Comparison of ENCODE assay signal across 8 cellular contexts in the genomic region with DNA sequence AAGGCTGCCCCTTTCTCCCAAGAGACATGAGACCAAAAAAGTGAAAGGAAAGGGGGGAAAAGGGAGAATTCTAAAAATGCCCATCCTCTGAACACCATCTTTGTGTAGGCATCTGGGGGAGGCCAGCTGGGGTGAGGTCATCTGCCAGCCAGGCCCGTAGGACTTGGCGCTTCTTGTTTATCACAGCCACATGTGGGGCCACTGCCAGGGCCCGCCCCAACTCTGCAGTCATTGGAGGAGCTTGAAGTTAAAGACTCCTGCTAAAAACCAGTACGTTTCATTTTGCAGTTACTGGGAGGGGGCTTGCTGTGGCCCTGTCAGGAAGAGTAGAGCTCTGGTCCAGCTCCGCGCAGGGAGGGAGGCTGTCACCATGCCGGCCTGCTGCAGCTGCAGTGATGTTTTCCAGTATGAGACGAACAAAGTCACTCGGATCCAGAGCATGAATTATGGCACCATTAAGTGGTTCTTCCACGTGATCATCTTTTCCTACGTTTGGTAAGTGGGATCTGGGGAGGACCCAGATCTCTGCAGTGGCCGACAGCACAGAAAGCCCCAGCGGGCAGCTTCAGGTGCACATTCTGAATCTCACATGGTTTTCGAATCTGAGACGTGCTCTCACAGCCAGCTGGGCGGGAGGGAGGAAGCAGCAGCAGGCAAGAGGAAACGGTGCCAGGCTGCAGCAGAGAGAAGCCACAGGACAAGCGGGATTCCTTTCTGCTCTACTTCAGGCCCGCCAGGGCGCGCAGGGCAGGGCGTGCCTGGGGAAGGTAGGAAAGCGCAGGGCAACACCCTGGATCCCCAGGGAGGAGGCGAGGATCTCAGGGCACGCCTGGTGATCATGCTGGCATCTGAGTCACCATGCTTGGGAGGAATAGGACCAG. TPM values are rescaled to one million over a fixed set of nuclear protein-coding genes. Genes with fewer than 3 reads are reported as not detected.
DNase-seq lines count a peak whose midpoint lies in the region; ATAC-seq and TF ChIP-seq lines count a peak whose summit lies in the region.

Gene P2RX7, plus strand, starts transcription at position 276 of the 881 bp plus-strand sequence. Its CDS starts 95 bp downstream, at position 371.

- intact Hi-C loops in Right ventricle myocardium superior (cut with DNase I) = no loop called here

- H3K4me2 ChIP-seq in KMS-11 = peak within 1 kb of the TSS; percentile 82

- peaks cover 60% of the 10 kb centered on the region for H3K4me1 ChIP-seq in KMS-11 (ENCODE audit: low read depth, poor library complexity, severe bottlenecking)
- peaks cover 17% of the 10 kb centered on the region for H3K4me1 ChIP-seq in adipocyte (ENCODE audit: control insufficient read depth, insufficient read depth, low read length)

- H3K27ac ChIP-seq in KMS-11 = peak within 1 kb of the TSS; percentile 74

- peak; percentile 80 for ATAC-seq in Right ventricle myocardium superior (ENCODE audit: poor library complexity)
- ATAC-seq in omental fat pad (ENCODE audit: low FRiP score) = peak; percentile 84
- ATAC-seq in HG02642 (IDR thresholded peaks at IDR 0.05; ENCODE audit: poor library complexity, unreplicated experiment) = no peak

- peak within 1 kb of the TSS; percentile 49 for H2AFZ ChIP-seq in KMS-11 (ENCODE audit: low read depth)

- no peak within 1 kb of the TSS for H3K4me3 ChIP-seq in KMS-11 (IDR thresholded peaks at IDR 0.05; ENCODE audit: insufficient read depth, low read depth, low read length)
- H3K4me3 ChIP-seq in adipocyte (ENCODE audit: low read length) = peak within 1 kb of the TSS; percentile 80

- H3K9ac ChIP-seq in KMS-11 (peak within 1 kb of the TSS; percentile 53; the same call in 1 of the 2 replicates), adipocyte (ENCODE audit: low read length) (peak within 1 kb of the TSS; percentile 59)

- no peaks in the 10 kb centered on the region for H3K36me3 ChIP-seq in KMS-11 (ENCODE audit: insufficient read depth)
- H3K36me3 ChIP-seq in adipocyte (ENCODE audit: control insufficient read depth, insufficient read depth, low read length, severe bottlenecking) = no peaks in the 10 kb centered on the region

- H3K9me3 ChIP-seq in adipocyte (ENCODE audit: control insufficient read depth, low read length) = no peaks in the 10 kb centered on the region

- DNase-seq in GM10248 (ENCODE audit: extremely low spot score) (peak; percentile 65), SHP77 (lab: John Stamatoyannopoulos, UW) (peak; percentile 74 to 76), adipocyte (ENCODE audit: low read depth) (peak; percentile 57), Right ventricle myocardium superior (peak; percentile 91), omental fat pad (ENCODE audit: low spot score) (peak; percentile 31), RKO (ENCODE audit: low spot score) (no peak)

- CTCF ChIA-PET in GM10248 (lab: Yijun Ruan, JAX) = interaction anchor here (0.9 to 1.4 kb wide), 6 partner anchors 10 to 37 kb away, joined by 3 to 5 read pairs (median 4); no protein-coding TSS in a partner anchor

- H3K79me2 ChIP-seq in KMS-11 (ENCODE audit: insufficient read depth, low read depth) = peaks cover 27% of the 10 kb centered on the region

- TF ChIP-seq CTCF in GM10248 (IDR thresholded peaks at IDR 0.05; ENCODE audit: control extremely low read depth, extremely low read depth, low read depth, missing control alignments) (no peak), KMS-11 (conservative IDR thresholded peaks at IDR 0.05; ENCODE audit: low read depth, low read length) (no peak), omental fat pad (IDR thresholded peaks at IDR 0.05) (no peak)

- POLR2A ChIA-PET in GM10248 (lab: Yijun Ruan, JAX) = no interaction called here

- no peaks in the 10 kb centered on the region for H4K20me1 ChIP-seq in KMS-11 (ENCODE audit: insufficient read depth)

- H3K27me3 ChIP-seq in KMS-11 (ENCODE audit: insufficient read depth, low read depth) (no peaks in the 10 kb centered on the region), adipocyte (replicated peaks; ENCODE audit: control insufficient read depth, insufficient read depth, low read length) (peaks cover 8% of the 10 kb centered on the region)

RNA-seq across cellular contexts. Expression of gene P2RX7, which starts in this region (rescaled TPM):
- total RNA-seq in Right ventricle myocardium superior (1.7 TPM), omental fat pad (1 to 10 TPM; 2.4 to 8.6 (median 5.6) TPM)
